ENCODE assay signal across 11 cellular contexts in the genomic region with DNA sequence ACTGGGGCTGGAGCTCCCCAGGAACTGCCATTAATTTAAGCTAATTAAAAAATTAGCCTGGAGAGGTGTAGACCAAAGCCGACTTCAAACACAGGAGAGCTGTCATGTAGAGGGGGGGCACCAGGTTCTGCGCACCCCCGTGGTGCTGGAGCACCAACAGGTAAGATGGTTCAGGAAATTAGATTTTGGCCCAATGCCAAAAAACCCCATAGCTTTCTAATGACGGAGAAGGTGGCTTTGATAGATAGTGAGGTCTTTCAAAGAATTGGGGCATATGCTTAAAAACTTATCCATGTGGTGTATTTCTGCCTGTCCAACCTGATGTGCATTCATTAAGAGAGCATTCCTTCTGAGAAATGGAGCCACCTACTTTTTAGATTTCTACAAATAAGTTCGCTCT.
"Had no signal": no experiment of that assay in that cellular context is flagged by ENCODE, and none has a peak within 500 bp of the region (broad histone marks: within the 10 kb centered on the region; RNA-seq: fewer than 3 reads in every experiment).

No MANE protein-coding gene starts in this region.

- H3K36me3 ChIP-seq: heart left ventricle, left ventricle myocardium inferior, upper lobe of left lung had no signal

- H3K27ac Mint-ChIP-seq: activated CD4-positive, alpha-beta T cell treated with anti-CD3 and anti-CD28 coated beads, Interleukin-2, amount 10 ng/mL, durations not matched to agents 7 days and 5 days; activated naive CD4-positive, alpha-beta T cell treated with anti-CD3 and anti-CD28 coated beads, Interleukin-2, amount 50 U/mL, for 24 hours; nephron had no signal

- H3K4me3 Mint-ChIP-seq: activated CD4-positive, alpha-beta T cell treated with anti-CD3 and anti-CD28 coated beads, Interleukin-2, amount 10 ng/mL, durations not matched to agents 7 days and 5 days; activated naive CD4-positive, alpha-beta T cell treated with anti-CD3 and anti-CD28 coated beads, Interleukin-2, amount 50 U/mL, for 24 hours; nephron had no signal

- DNase-seq: activated CD4-positive, alpha-beta T cell treated with anti-CD3 and anti-CD28 coated beads, Interleukin-2, amount 10 ng/mL, durations not matched to agents 7 days and 5 days; effector CD4-positive, alpha-beta T cell; heart left ventricle; left ventricle myocardium inferior; mesendoderm; stimulated activated CD4-positive, alpha-beta T cell treated with anti-CD3 and anti-CD28 coated beads, Interleukin-2, amount 100 ng/mL, for 48 hours; stimulated activated naive CD4-positive, alpha-beta T cell treated with Interleukin-2 at 50 U/mL for 16 hours; upper lobe of left lung had no signal

- ATAC-seq: heart left ventricle had no signal

- H3K9me3 Mint-ChIP-seq: activated CD4-positive, alpha-beta T cell treated with anti-CD3 and anti-CD28 coated beads, Interleukin-2, amount 10 ng/mL, durations not matched to agents 7 days and 5 days; activated naive CD4-positive, alpha-beta T cell treated with anti-CD3 and anti-CD28 coated beads, Interleukin-2, amount 50 U/mL, for 24 hours had no signal

- H3K4me3 ChIP-seq: coronary artery, heart left ventricle, left ventricle myocardium inferior, upper lobe of left lung had no signal

- H3K4me1 Mint-ChIP-seq: activated CD4-positive, alpha-beta T cell treated with anti-CD3 and anti-CD28 coated beads, Interleukin-2, amount 10 ng/mL, durations not matched to agents 7 days and 5 days; activated naive CD4-positive, alpha-beta T cell treated with anti-CD3 and anti-CD28 coated beads, Interleukin-2, amount 50 U/mL, for 24 hours had no signal

- H3K36me3 Mint-ChIP-seq: activated naive CD4-positive, alpha-beta T cell treated with anti-CD3 and anti-CD28 coated beads, Interleukin-2, amount 50 U/mL, for 24 hours had no signal

- H3K9me3 ChIP-seq: heart left ventricle, left ventricle myocardium inferior, upper lobe of left lung had no signal

- H3K27ac ChIP-seq: coronary artery, heart left ventricle, left ventricle myocardium inferior had no signal

- H3K27me3 ChIP-seq: upper lobe of left lung had no signal
